3 cellular contexts compared by ENCODE assay signal in genomic region chrX:48538641-48539344, GRCh38.
TF ChIP-seq lines count a peak whose summit lies in the region.

No MANE protein-coding gene starts in this region.

TF ChIP-seq in SK-N-SH, 30 proteins besides CTCF, POLR2A, EP300 and RAD21:
- TF ChIP-seq SMC3 (IDR thresholded peaks at IDR 0.05; ENCODE audit: low read depth, low read length) (no peak), YY1 (IDR thresholded peaks at IDR 0.05; ENCODE audit: low read depth) (no peak), CHD2 (IDR thresholded peaks at IDR 0.05; ENCODE audit: low read length, partially characterized antibody) (no peak), PBX3 (IDR thresholded peaks at IDR 0.05) (no peak), FOSL2 (IDR thresholded peaks at IDR 0.05; ENCODE audit: borderline replicate concordance, low read depth) (no peak), FOXM1 (IDR thresholded peaks at IDR 0.05; ENCODE audit: low read depth) (no peak), REST (IDR thresholded peaks at IDR 0.05; ENCODE audit: low read depth, low read length) (no peak), GABPA (IDR thresholded peaks at IDR 0.05; ENCODE audit: low read depth) (no peak), NFIC (IDR thresholded peaks at IDR 0.05; ENCODE audit: borderline replicate concordance) (no peak), FOXJ3 (CRISPR knock-in tag; IDR thresholded peaks at IDR 0.05) (no peak), NRF1 (IDR thresholded peaks at IDR 0.05; ENCODE audit: low read depth, low read length) (no peak), TCF12 (IDR thresholded peaks at IDR 0.05) (no peak), TEAD4 (IDR thresholded peaks at IDR 0.05; ENCODE audit: borderline replicate concordance, insufficient read depth) (no peak), RFX5 (IDR thresholded peaks at IDR 0.05; ENCODE audit: low read length) (no peak), POLR2AphosphoS5 (IDR thresholded peaks at IDR 0.05; ENCODE audit: low read depth, low read length) (no peak), EZH2phosphoT487 (IDR thresholded peaks at IDR 0.05; ENCODE audit: borderline replicate concordance, low read depth) (no peak)

TF ChIP-seq in SK-N-SH treated with all-trans-retinoic acid at 6 μM for 48 hours, 23 proteins besides CTCF, POLR2A, EP300 and RAD21:
- no peak for TF ChIP-seq ZC3H10 (CRISPR knock-in tag; IDR thresholded peaks at IDR 0.05)
- TF ChIP-seq ZNF8 (CRISPR knock-in tag; IDR thresholded peaks at IDR 0.05) = no peak

TF ChIP-seq in GM12891, 5 proteins besides CTCF, POLR2A, EP300 and RAD21:
- no peak for TF ChIP-seq POU2F2 (IDR thresholded peaks at IDR 0.05; ENCODE audit: low read depth, low read length)
- TF ChIP-seq POLR2AphosphoS5 (IDR thresholded peaks at IDR 0.05; ENCODE audit: low read depth, low read length) = no peak
- no peak for TF ChIP-seq PAX5 (IDR thresholded peaks at IDR 0.05; ENCODE audit: insufficient read depth, low read length, severe bottlenecking)
- no peak for TF ChIP-seq TAF1 (IDR thresholded peaks at IDR 0.05; ENCODE audit: low read depth, low read length)
- TF ChIP-seq SPI1 (IDR thresholded peaks at IDR 0.05; ENCODE audit: low read depth, low read length) = no peak
